ENCODE assay signal across 11 cellular contexts in genomic region chr16:57349212-57350031, GRCh38. TPM values are rescaled to one million over a fixed set of nuclear protein-coding genes. Genes with fewer than 3 reads are reported as not detected.
DNase-seq lines count a peak whose midpoint lies in the region; ATAC-seq and TF ChIP-seq lines count a peak whose summit lies in the region.
"Had no signal": no experiment of that assay in that cellular context is flagged by ENCODE, and none has a peak within 500 bp of the region (broad histone marks: within the 10 kb centered on the region; RNA-seq: fewer than 3 reads in every experiment).

No MANE protein-coding gene starts in this region.

- no peak for TF ChIP-seq CTCF in GM12875 (IDR thresholded peaks at IDR 0.05; ENCODE audit: borderline replicate concordance, insufficient read depth, low read depth, low read length)

- peaks cover 46% of the 10 kb centered on the region for H3K27me3 Mint-ChIP-seq in activated naive CD8-positive, alpha-beta T cell treated with anti-CD3 and anti-CD28 coated beads, Interleukin-2, amount 50 U/mL, for 24 hours

- no peaks in the 10 kb centered on the region for H3K36me3 Mint-ChIP-seq in activated naive CD8-positive, alpha-beta T cell treated with anti-CD3 and anti-CD28 coated beads, Interleukin-2, amount 50 U/mL, for 24 hours (ENCODE audit: low read depth)

- H3K4me3 Mint-ChIP-seq in activated naive CD8-positive, alpha-beta T cell treated with anti-CD3 and anti-CD28 coated beads, Interleukin-2, amount 50 U/mL, for 24 hours: peak overlapping the region; percentile 34

- no peaks in the 10 kb centered on the region for H3K36me3 ChIP-seq in MG63
- H3K36me3 ChIP-seq: pancreas had no signal

- DNase-seq in activated naive CD8-positive, alpha-beta T cell treated with anti-CD3 and anti-CD28 coated beads, Interleukin-2, amount 50 U/mL, for 24 hours: peak; percentile 37
- DNase-seq in NCI-H510A (lab: John Stamatoyannopoulos, UW) (no peak), HuH-7 (ENCODE audit: low spot score) (no peak), H4 (ENCODE audit: low spot score) (no peak), MG63 (no peak)
- DNase-seq: pancreas had no signal

- H3K4me1 Mint-ChIP-seq in activated naive CD8-positive, alpha-beta T cell treated with anti-CD3 and anti-CD28 coated beads, Interleukin-2, amount 50 U/mL, for 24 hours: peaks cover 35% of the 10 kb centered on the region

- no peaks in the 10 kb centered on the region for H3K9me3 Mint-ChIP-seq in activated naive CD8-positive, alpha-beta T cell treated with anti-CD3 and anti-CD28 coated beads, Interleukin-2, amount 50 U/mL, for 24 hours

- ATAC-seq in GM19395 (IDR thresholded peaks at IDR 0.05; ENCODE audit: unreplicated experiment) (peak; percentile 86), HG03108 (IDR thresholded peaks at IDR 0.05; ENCODE audit: unreplicated experiment) (peak; percentile 91)
- ATAC-seq in activated naive CD8-positive, alpha-beta T cell treated with anti-CD3 and anti-CD28 coated beads, Interleukin-2, amount 50 U/mL, for 24 hours: peak; percentile 98

- H3K27ac Mint-ChIP-seq in activated naive CD8-positive, alpha-beta T cell treated with anti-CD3 and anti-CD28 coated beads, Interleukin-2, amount 50 U/mL, for 24 hours: peak overlapping the region; percentile 44

- H3K4me3 ChIP-seq in GM12875 (ENCODE audit: low read depth, low read length) (peak overlapping the region; percentile 10), MG63 (no peak overlapping the region)
- H3K4me3 ChIP-seq: pancreas had no signal

- H3K27me3 ChIP-seq in MG63: peaks cover 49% of the 10 kb centered on the region
- H3K27me3 ChIP-seq: pancreas had no signal

- H3K9me3 ChIP-seq in MG63: peaks cover 9% of the 10 kb centered on the region
- H3K9me3 ChIP-seq: pancreas had no signal

RNA-seq across cellular contexts. Expression of gene CCL22, which starts 9.2 kb away (rescaled TPM):
- not detected in 2 replicates for total RNA-seq in H4 (2014; rRNA removed; shearing (Covaris generic))
- not detected in 2 replicates for total RNA-seq in MG63 (2014; rRNA removed; shearing (Covaris generic); ENCODE audit: low replicate concordance)
- total RNA-seq: endothelial cell of umbilical vein had no signal

RNA-seq across cellular contexts. Expression of gene CX3CL1, which starts 22.9 kb away (rescaled TPM):
- total RNA-seq in H4 (2014; rRNA removed; shearing (Covaris generic)): 0.70 and 0.85 TPM in 2 replicates
- total RNA-seq in MG63 (2014; rRNA removed; shearing (Covaris generic); ENCODE audit: low replicate concordance): not detected in 2 replicates
- total RNA-seq: T-helper 2 cell treated with Interferon-gamma antibody and Interleukin-4, amounts not matched to agents 100 ng/mL and 5 ng/mL, for 36 hours had no signal

RNA-seq across cellular contexts. Expression of gene CCL17, which starts 55.1 kb away (rescaled TPM):
- not detected in 2 replicates for total RNA-seq in H4 (2014; rRNA removed; shearing (Covaris generic))
- not detected in 2 replicates for total RNA-seq in MG63 (2014; rRNA removed; shearing (Covaris generic); ENCODE audit: low replicate concordance)
- total RNA-seq: endothelial cell of umbilical vein; T-helper 2 cell treated with Interferon-gamma antibody and Interleukin-4, amounts not matched to agents 100 ng/mL and 5 ng/mL, for 36 hours had no signal
